In the genomic region with DNA sequence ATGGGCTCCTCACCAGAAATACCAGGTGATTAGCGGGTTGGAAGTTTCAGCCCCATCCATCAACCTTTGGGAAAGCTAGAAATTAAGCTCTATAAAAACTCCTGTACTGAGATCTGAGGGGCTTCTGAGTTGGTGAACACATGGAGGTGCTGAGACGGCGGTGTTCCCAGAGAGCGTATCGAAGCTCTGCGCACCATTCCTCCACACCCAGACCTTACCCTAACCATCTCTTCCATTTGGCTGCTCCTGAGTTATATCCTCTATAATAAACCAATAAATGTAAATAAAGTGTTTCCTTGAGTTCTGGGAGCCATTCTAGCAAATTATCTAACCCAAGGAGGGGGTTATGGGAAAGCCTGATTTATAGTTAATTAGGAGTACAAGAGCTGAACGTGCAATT, we compare ENCODE assay signal across 16 cellular contexts.
"Had no signal": no experiment of that assay in that cellular context is flagged by ENCODE, and none has a peak within 500 bp of the region (broad histone marks: within the 10 kb centered on the region; RNA-seq: fewer than 3 reads in every experiment).

No MANE protein-coding gene starts in this region.

- H3K27ac ChIP-seq: coronary artery, esophagus muscularis mucosa, testis, WERI-Rb-1 had no signal

- H3K9me3 ChIP-seq: esophagus muscularis mucosa, testis had no signal

- ATAC-seq: sciatic nerve; stimulated activated memory B cell treated with anti-CD40 and anti-IgM and Interleukin-4, amounts not matched to agents 10 μg/mL and 1 μg/mL and 100 μg/mL, for 72 hours had no signal

- H3K4me1 ChIP-seq: testis had no signal

- DNase-seq: activated CD4-positive, CD25-positive, alpha-beta regulatory T cell treated with anti-CD3 and anti-CD28 coated beads, Interleukin-2, amount 50 U/mL, for 72 hours; cerebellar nuclear complex; glutamatergic neuron; hippocampal formation; occipital lobe; small intestine; stimulated activated CD4-positive, alpha-beta T cell treated with anti-CD3 and anti-CD28 coated beads, Interleukin-15, amount 100 ng/mL, for 24 hours; testis; WERI-Rb-1 had no signal

- H3K27me3 Mint-ChIP-seq: memory B cell; stimulated activated memory B cell treated with anti-CD40 and anti-IgM and Interleukin-4, amounts not matched to agents 10 μg/mL and 1 μg/mL and 100 μg/mL, for 72 hours; type B pancreatic cell had no signal

- H3K27me3 ChIP-seq: esophagus muscularis mucosa, testis had no signal

- H3K4me3 Mint-ChIP-seq: memory B cell; neural crest cell; stimulated activated memory B cell treated with anti-CD40 and anti-IgM and Interleukin-4, amounts not matched to agents 10 μg/mL and 1 μg/mL and 100 μg/mL, for 72 hours had no signal

- H3K36me3 ChIP-seq: WERI-Rb-1 had no signal

- H3K4me3 ChIP-seq: coronary artery, esophagus muscularis mucosa, testis had no signal

- H3K27ac Mint-ChIP-seq: stimulated activated memory B cell treated with anti-CD40 and anti-IgM and Interleukin-4, amounts not matched to agents 10 μg/mL and 1 μg/mL and 100 μg/mL, for 72 hours had no signal
